Comparison of ENCODE assay signal across 20 cellular contexts in the genomic region with DNA sequence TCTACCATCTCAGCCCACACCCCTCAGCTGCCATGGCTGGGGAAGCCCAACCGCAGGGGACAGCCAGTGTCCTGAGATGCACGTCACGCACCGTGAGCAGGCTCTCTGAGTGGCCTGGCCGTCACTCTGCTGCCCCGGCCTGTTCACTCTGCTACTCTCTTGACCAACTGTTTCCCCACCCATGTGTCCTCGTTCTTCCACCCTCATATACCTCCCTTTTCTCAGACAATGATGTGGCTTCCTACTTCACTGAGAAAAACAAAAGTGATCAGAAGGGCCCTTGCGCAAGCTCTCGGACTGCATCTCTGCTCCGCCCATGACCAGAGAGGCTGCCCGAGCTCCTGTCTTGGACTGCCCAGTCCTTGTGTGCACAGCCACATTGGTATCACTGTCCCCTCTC. TPM values are rescaled to one million over a fixed set of nuclear protein-coding genes. Genes with fewer than 3 reads are reported as not detected.
DNase-seq lines count a peak whose midpoint lies in the region; ATAC-seq, FAIRE-seq and TF ChIP-seq lines count a peak whose summit lies in the region.
"Had no signal": no experiment of that assay in that cellular context is flagged by ENCODE, and none has a peak within 500 bp of the region (broad histone marks: within the 10 kb centered on the region; RNA-seq: fewer than 3 reads in every experiment).

No MANE protein-coding gene starts in this region.

- POLR2A ChIA-PET in MCF 10A (lab: Yijun Ruan, JAX): no interaction called here
- POLR2A ChIA-PET in activated CD8-positive, alpha-beta T cell treated with anti-CD3 and anti-CD28 coated beads for 36 hours (lab: Charles Lee): no interaction called here
- POLR2A ChIA-PET in HepG2 (lab: Yijun Ruan, JAX): no interaction called here

- H3K9me3 ChIP-seq in mammary epithelial cell (replicated peaks; ENCODE audit: insufficient read depth, low read length) (no peaks in the 10 kb centered on the region), HepG2 (ENCODE audit: low read length) (no peaks in the 10 kb centered on the region)
- H3K9me3 ChIP-seq: gastrocnemius medialis had no signal

- H3K4me2 ChIP-seq in mammary epithelial cell (ENCODE audit: insufficient read depth, low read depth, low read length) (no peak overlapping the region), HepG2 (ENCODE audit: low read depth, low read length) (no peak overlapping the region), GM23338 (no peak overlapping the region)

- CTCF ChIA-PET in MCF 10A (lab: Yijun Ruan, JAX) (interaction anchor here (0.6 to 4.8 kb wide), 3 partner anchors 15 to 34 kb away, joined by 3 to 26 read pairs (median 3); no protein-coding TSS in a partner anchor), mammary epithelial cell (lab: Charles Lee; ENCODE audit: low non-redundant PET) (no interaction called here), HepG2 (lab: Yijun Ruan, JAX; ENCODE audit: low intra/inter-chr PET ratio, low total read pairs) (no interaction called here)
- CTCF ChIA-PET in activated CD8-positive, alpha-beta T cell treated with anti-CD3 and anti-CD28 coated beads for 36 hours (lab: Charles Lee): interaction anchor here (1.8 kb wide), 1 partner anchor 15 kb away, joined by 9 read pairs; no protein-coding TSS in a partner anchor

- no peak overlapping the region for H3K4me3 ChIP-seq in mammary epithelial cell (replicated peaks in 1 of 3; ENCODE audit: insufficient read depth in 1 of 3, low read depth in 2 of 3, low read length in 3 of 3)
- H3K4me3 ChIP-seq in HepG2 (replicated peaks in 1 of 3; ENCODE audit: insufficient read depth in 1 of 3, low read depth in 2 of 3, low read length in 3 of 3): no peak overlapping the region
- no peak overlapping the region for H3K4me3 ChIP-seq in GM23338
- H3K4me3 ChIP-seq: gastrocnemius medialis had no signal

- H3K27me3 ChIP-seq in mammary epithelial cell (ENCODE audit: insufficient read depth, low read length) (no peaks in the 10 kb centered on the region), HepG2 (ENCODE audit: control insufficient read depth in 1 of 2, insufficient read depth in 2 of 2, low read length in 2 of 2) (no peaks in the 10 kb centered on the region), GM23338 (ENCODE audit: insufficient read depth) (no peaks in the 10 kb centered on the region)
- H3K27me3 ChIP-seq: gastrocnemius medialis had no signal

- TF ChIP-seq POLR2A in HepG2 (IDR thresholded peaks at IDR 0.05; ENCODE audit: insufficient read depth in 1 of 2, low read depth in 2 of 2, low read length in 2 of 2): no peak

- H4K20me1 ChIP-seq in mammary epithelial cell (ENCODE audit: insufficient read depth, low read length) (no peaks in the 10 kb centered on the region), HepG2 (ENCODE audit: insufficient read depth, low read length) (no peaks in the 10 kb centered on the region), GM23338 (replicated peaks; ENCODE audit: insufficient read depth) (no peaks in the 10 kb centered on the region)

- H3K9me2 ChIP-seq in GM23338 (ENCODE audit: insufficient read depth): no peaks in the 10 kb centered on the region

- no peak for DNase-seq in MCF 10A (ENCODE audit: unreplicated experiment)
- no peak for DNase-seq in mammary epithelial cell
- DNase-seq in activated CD8-positive, alpha-beta T cell treated with anti-CD3 and anti-CD28 coated beads for 36 hours: no peak
- no peak for DNase-seq in HepG2 (ENCODE audit: low spot score)
- DNase-seq in stimulated activated naive B cell treated with anti-CD40 and anti-IgM and Interleukin-4, amounts not matched to agents 10 μg/mL and 1 μg/mL and 100 μg/mL, for 72 hours: no peak
- DNase-seq in GM23338 (ENCODE audit: low spot score): no peak
- no peak for DNase-seq in 8988T
- no peak for DNase-seq in T-helper 9 cell
- DNase-seq: activated effector memory CD4-positive, alpha-beta T cell treated with Interleukin-2 at 50 U/mL for 16 hours; effector CD4-positive, alpha-beta T cell; gastrocnemius medialis; NCI-H146; NCI-H526; stimulated activated naive CD4-positive, alpha-beta T cell; trophoblast cell had no signal

- in situ Hi-C loops in mammary epithelial cell (cut with MboI; ENCODE audit: low sequenced_read_pairs in 2 of 2) (loop anchor here in 1 of 2 donors (25.0 kb wide), 1 partner anchor 1275 kb away; no protein-coding TSS in a partner anchor), HepG2 (cut with HindIII; ENCODE audit: extremely low pct_ligation_motif_present, low pct_unique_long_range_greater_than_20kb) (no loop called here)

- no peaks in the 10 kb centered on the region for H3K9me3 Mint-ChIP-seq in MCF 10A (ENCODE audit: unreplicated experiment)
- H3K9me3 Mint-ChIP-seq in activated CD8-positive, alpha-beta T cell treated with anti-CD3 and anti-CD28 coated beads for 36 hours: no peaks in the 10 kb centered on the region
- no peaks in the 10 kb centered on the region for H3K9me3 Mint-ChIP-seq in stimulated activated naive B cell treated with anti-CD40 and anti-IgM and Interleukin-4, amounts not matched to agents 10 μg/mL and 1 μg/mL and 100 μg/mL, for 72 hours
- peaks cover 17% of the 10 kb centered on the region; the same call in 2 of the 3 replicates for H3K9me3 Mint-ChIP-seq in GM23338

- no peak for TF ChIP-seq RAD21 in HepG2 (CRISPR knock-in tag; IDR thresholded peaks at IDR 0.05)

- TF ChIP-seq EP300 in HepG2 (IDR thresholded peaks at IDR 0.05; ENCODE audit: low read depth in 2 of 2, low read length in 2 of 2) (no peak), HepG2 (CRISPR knock-in tag; IDR thresholded peaks at IDR 0.05; ENCODE audit: borderline replicate concordance) (no peak)

- dilution Hi-C loops in mammary epithelial cell (cut with HindIII; ENCODE audit: low sequenced_read_pairs): no loop called here

- no peak overlapping the region for H3K4me3 Mint-ChIP-seq in MCF 10A (ENCODE audit: unreplicated experiment)
- no peak overlapping the region for H3K4me3 Mint-ChIP-seq in activated CD8-positive, alpha-beta T cell treated with anti-CD3 and anti-CD28 coated beads for 36 hours
- no peak overlapping the region for H3K4me3 Mint-ChIP-seq in stimulated activated naive B cell treated with anti-CD40 and anti-IgM and Interleukin-4, amounts not matched to agents 10 μg/mL and 1 μg/mL and 100 μg/mL, for 72 hours
- no peak overlapping the region for H3K4me3 Mint-ChIP-seq in GM23338
- H3K4me3 Mint-ChIP-seq: nephron had no signal

- H3F3A ChIP-seq in GM23338 (replicated peaks; ENCODE audit: low read depth): no peaks in the 10 kb centered on the region

- intact Hi-C loops in MCF 10A (cut with micrococcal nuclease): no loop called here
- intact Hi-C loops in mammary epithelial cell (cut with micrococcal nuclease): no loop called here
- intact Hi-C loops in activated CD8-positive, alpha-beta T cell treated with anti-CD3 and anti-CD28 coated beads for 36 hours (cut with micrococcal nuclease): no loop called here
- intact Hi-C loops in HepG2 (cut with micrococcal nuclease; ENCODE audit: unreplicated experiment): no loop called here

- H3K27ac Mint-ChIP-seq in MCF 10A (ENCODE audit: low read depth, unreplicated experiment) (peak overlapping the region; percentile 28), GM23338 (no peak overlapping the region)
- peak overlapping the region; percentile 29 for H3K27ac Mint-ChIP-seq in activated CD8-positive, alpha-beta T cell treated with anti-CD3 and anti-CD28 coated beads for 36 hours
- peak overlapping the region; percentile 72 for H3K27ac Mint-ChIP-seq in stimulated activated naive B cell treated with anti-CD40 and anti-IgM and Interleukin-4, amounts not matched to agents 10 μg/mL and 1 μg/mL and 100 μg/mL, for 72 hours
- H3K27ac Mint-ChIP-seq: nephron had no signal

- H3K36me3 Mint-ChIP-seq in MCF 10A (ENCODE audit: insufficient read depth, unreplicated experiment) (peaks cover 77% of the 10 kb centered on the region), GM23338 (ENCODE audit: low read depth) (peaks cover 70% of the 10 kb centered on the region)
- peaks cover 69% of the 10 kb centered on the region for H3K36me3 Mint-ChIP-seq in activated CD8-positive, alpha-beta T cell treated with anti-CD3 and anti-CD28 coated beads for 36 hours (ENCODE audit: low read depth)
- peaks cover 46 to 64% of the 10 kb centered on the region in 2 donors for H3K36me3 Mint-ChIP-seq in stimulated activated naive B cell treated with anti-CD40 and anti-IgM and Interleukin-4, amounts not matched to agents 10 μg/mL and 1 μg/mL and 100 μg/mL, for 72 hours

- no peak for ATAC-seq in activated CD8-positive, alpha-beta T cell treated with anti-CD3 and anti-CD28 coated beads for 36 hours
- peak; percentile 13; the same call in 2 of the 3 replicates for ATAC-seq in HepG2
- ATAC-seq in stimulated activated naive B cell treated with anti-CD40 and anti-IgM and Interleukin-4, amounts not matched to agents 10 μg/mL and 1 μg/mL and 100 μg/mL, for 72 hours (replicated peaks): no peak
- no peak for ATAC-seq in GM23338
- ATAC-seq: esophagus mucosa, gastrocnemius medialis had no signal

- no peaks in the 10 kb centered on the region for H3K27me3 Mint-ChIP-seq in MCF 10A (ENCODE audit: insufficient read depth, unreplicated experiment)
- H3K27me3 Mint-ChIP-seq in activated CD8-positive, alpha-beta T cell treated with anti-CD3 and anti-CD28 coated beads for 36 hours: no peaks in the 10 kb centered on the region
- H3K27me3 Mint-ChIP-seq in stimulated activated naive B cell treated with anti-CD40 and anti-IgM and Interleukin-4, amounts not matched to agents 10 μg/mL and 1 μg/mL and 100 μg/mL, for 72 hours: no peaks in the 10 kb centered on the region
- peaks cover 24% of the 10 kb centered on the region for H3K27me3 Mint-ChIP-seq in GM23338 (ENCODE audit: insufficient read depth, low read depth, poor library complexity)

- H3K9ac ChIP-seq in mammary epithelial cell (ENCODE audit: insufficient read depth, low read length): no peak overlapping the region
- no peak overlapping the region for H3K9ac ChIP-seq in HepG2 (ENCODE audit: insufficient read depth, low read depth, low read length)

- H3K27ac ChIP-seq in mammary epithelial cell (ENCODE audit: insufficient read depth, low read depth, low read length) (no peak overlapping the region), HepG2 (ENCODE audit: extremely low read length, insufficient read depth, low read length) (no peak overlapping the region), GM23338 (ENCODE audit: low read depth) (no peak overlapping the region)
- H3K27ac ChIP-seq: gastrocnemius medialis had no signal

- TF ChIP-seq CTCF in MCF 10A (IDR thresholded peaks at IDR 0.05; ENCODE audit: unreplicated experiment) (no peak), mammary epithelial cell (conservative IDR thresholded peaks at IDR 0.05 in 1 of 2, IDR thresholded peaks at IDR 0.05 in 1 of 2; ENCODE audit: extremely low read depth in 1 of 2, insufficient read depth in 1 of 2, low read depth in 1 of 2, low read length in 2 of 2) (no peak), HepG2 (CRISPR knock-in tag; IDR thresholded peaks at IDR 0.05) (no peak), GM23338 (conservative IDR thresholded peaks at IDR 0.05; ENCODE audit: low read depth in 2 of 2) (no peak)
- TF ChIP-seq CTCF in activated CD8-positive, alpha-beta T cell treated with anti-CD3 and anti-CD28 coated beads for 36 hours (IDR thresholded peaks at IDR 0.05): no peak

- FAIRE-seq in HepG2 (lab: Jason Lieb, UNC): no peak
- FAIRE-seq: GM12891, H1, keratinocyte had no signal

- H3K4me1 Mint-ChIP-seq in MCF 10A (ENCODE audit: insufficient read depth, unreplicated experiment) (no peaks in the 10 kb centered on the region), GM23338 (no peaks in the 10 kb centered on the region)
- peaks cover 20% of the 10 kb centered on the region for H3K4me1 Mint-ChIP-seq in activated CD8-positive, alpha-beta T cell treated with anti-CD3 and anti-CD28 coated beads for 36 hours (ENCODE audit: low read depth)
- peaks cover 0 to under 1% of the 10 kb centered on the region in 2 donors for H3K4me1 Mint-ChIP-seq in stimulated activated naive B cell treated with anti-CD40 and anti-IgM and Interleukin-4, amounts not matched to agents 10 μg/mL and 1 μg/mL and 100 μg/mL, for 72 hours

- H3K79me2 ChIP-seq in mammary epithelial cell (ENCODE audit: insufficient read depth, low read length) (no peaks in the 10 kb centered on the region), HepG2 (ENCODE audit: insufficient read depth, low read length) (no peaks in the 10 kb centered on the region), GM23338 (replicated peaks; ENCODE audit: insufficient read depth) (no peaks in the 10 kb centered on the region)

- H3K36me3 ChIP-seq in mammary epithelial cell (ENCODE audit: insufficient read depth, low read length): peaks cover 5% of the 10 kb centered on the region
- peaks cover 10 to 85% of the 10 kb centered on the region in 2 experiments for H3K36me3 ChIP-seq in HepG2 (replicated peaks in 1 of 2; ENCODE audit: control insufficient read depth in 1 of 2, insufficient read depth in 2 of 2, low read length in 2 of 2)
- H3K36me3 ChIP-seq in GM23338 (ENCODE audit: insufficient read depth): no peaks in the 10 kb centered on the region; the same call in 1 of the 2 replicates

- no peaks in the 10 kb centered on the region for H3K4me1 ChIP-seq in mammary epithelial cell (ENCODE audit: insufficient read depth, low read length)
- H3K4me1 ChIP-seq in HepG2 (ENCODE audit: insufficient read depth, low read length): no peaks in the 10 kb centered on the region
- no peaks in the 10 kb centered on the region; the same call in 1 of the 2 replicates for H3K4me1 ChIP-seq in GM23338 (ENCODE audit: insufficient read depth)

- WGBS in mammary epithelial cell (ENCODE audit: low coverage, missing lambda C conversion rate): 100% methylated on average over 3 of the region's 11 CpGs
- 94% methylated on average over 11 of the region's 11 CpGs for WGBS in HepG2 (ENCODE audit: low lambda C conversion rate)

- H2AFZ ChIP-seq in mammary epithelial cell (ENCODE audit: low read depth, low read length): no peak overlapping the region
- H2AFZ ChIP-seq in HepG2 (ENCODE audit: low read length): no peak overlapping the region
- H2AFZ ChIP-seq in GM23338: no peak overlapping the region

- BruUV-seq in MCF 10A (replicated peaks; lab: Mats Ljungman, UMichigan) (no TSS peak), mammary epithelial cell (replicated peaks; lab: Mats Ljungman, UMichigan) (no TSS peak), HepG2 (replicated peaks; lab: Mats Ljungman, UMichigan) (no TSS peak)

RNA-seq across cellular contexts. Expression of a gene that starts 47.6 kb away (rescaled TPM):
- total RNA-seq in MCF 10A (2022): 27.0 and 34.6 TPM in 2 replicates
- total RNA-seq in mammary epithelial cell: 10 to 100 TPM; 45.6 to 56.0 TPM
- 13.7 TPM for polyA plus RNA-seq in mammary epithelial cell
- 11.3 TPM for polyA minus RNA-seq in mammary epithelial cell
- 10 to 100 TPM; 59.6 to 60.5 TPM for total RNA-seq in activated CD8-positive, alpha-beta T cell treated with anti-CD3 and anti-CD28 coated beads for 36 hours
- 31.9 and 34.8 TPM in 2 replicates for total RNA-seq in HepG2 (2016; rRNA removed; fragmentation: Illumina TruSeq; extraction: Trizol)
- 16.9 and 21.4 TPM in 2 replicates for total RNA-seq in HepG2 (2016; cell fraction: cytosol; rRNA removed; fragmentation: Illumina TruSeq; extraction: Trizol; ENCODE audit: low read depth)
- 31.8 and 34.4 TPM in 2 replicates for total RNA-seq in HepG2 (2016; cell fraction: insoluble cytoplasmic fraction; rRNA removed; fragmentation: Illumina TruSeq; extraction: Trizol)
- total RNA-seq in HepG2 (2016; cell fraction: membrane; rRNA removed; fragmentation: Illumina TruSeq; extraction: Trizol): 19.5 and 20.6 TPM in 2 replicates
- total RNA-seq in HepG2 (2016; cell fraction: nucleus; rRNA removed; fragmentation: Illumina TruSeq; extraction: Trizol): 45.8 and 50.5 TPM in 2 replicates
- 7.0 and 8.9 TPM in 2 replicates for polyA plus RNA-seq in HepG2 (2011; rRNA removed)
- polyA plus RNA-seq in HepG2 (2011; cell fraction: cytosol; rRNA removed): 4.9 and 6.8 TPM in 2 replicates
- polyA plus RNA-seq in HepG2 (2011; cell fraction: nucleus; rRNA removed): 10.3 and 10.8 TPM in 2 replicates
- polyA plus RNA-seq in HepG2 (2012): 6.9 and 8.0 TPM in 2 replicates
- polyA plus RNA-seq in HepG2 (2016; cell fraction: cytosol; fragmentation: Illumina TruSeq; extraction: Trizol; ENCODE audit: low read depth): 3.0 and 5.2 TPM in 2 replicates
- polyA plus RNA-seq in HepG2 (2016; cell fraction: insoluble cytoplasmic fraction; fragmentation: Illumina TruSeq; extraction: Trizol; ENCODE audit: low read depth): 21.4 and 24.2 TPM in 2 replicates
- polyA plus RNA-seq in HepG2 (2016; cell fraction: membrane; fragmentation: Illumina TruSeq; extraction: Trizol; ENCODE audit: low read depth): 8.4 and 9.0 TPM in 2 replicates
- polyA plus RNA-seq in HepG2 (2016; cell fraction: nucleus; fragmentation: Illumina TruSeq; extraction: Trizol; ENCODE audit: insufficient read depth, low read depth): 20.2 and 24.3 TPM in 2 replicates
- 31.4 and 78.2 TPM in 2 replicates for polyA minus RNA-seq in HepG2 (2011; rRNA and poly(A)+ RNA removed; ENCODE audit: low replicate concordance)
- polyA minus RNA-seq in HepG2 (2011; cell fraction: cytosol; rRNA and poly(A)+ RNA removed): 8.8 and 9.8 TPM in 2 replicates
- 72.2 and 76.3 TPM in 2 replicates for polyA minus RNA-seq in HepG2 (2011; cell fraction: nucleus; rRNA and poly(A)+ RNA removed)
- total RNA-seq in GM23338 (2014; rRNA removed; shearing (Covaris generic)): 19.2 and 43.9 TPM in 2 replicates
- 21.2 and 24.3 TPM in 2 replicates for polyA plus RNA-seq in GM23338 (2016; fragmentation: Nextera tagmentation; extraction: Ambion mirVana)

Comparison
In these comparisons a context has a peak if more than half of its experiments do, and no peak if none do; other contexts are left out.
1. CTCF ChIA-PET loops: an anchor here in MCF 10A (0.6 to 4.8 kb wide) and activated CD8-positive, alpha-beta T cell treated with anti-CD3 and anti-CD28 coated beads for 36 hours (1.8 kb wide); none called in mammary epithelial cell and HepG2.